In the genomic region with DNA sequence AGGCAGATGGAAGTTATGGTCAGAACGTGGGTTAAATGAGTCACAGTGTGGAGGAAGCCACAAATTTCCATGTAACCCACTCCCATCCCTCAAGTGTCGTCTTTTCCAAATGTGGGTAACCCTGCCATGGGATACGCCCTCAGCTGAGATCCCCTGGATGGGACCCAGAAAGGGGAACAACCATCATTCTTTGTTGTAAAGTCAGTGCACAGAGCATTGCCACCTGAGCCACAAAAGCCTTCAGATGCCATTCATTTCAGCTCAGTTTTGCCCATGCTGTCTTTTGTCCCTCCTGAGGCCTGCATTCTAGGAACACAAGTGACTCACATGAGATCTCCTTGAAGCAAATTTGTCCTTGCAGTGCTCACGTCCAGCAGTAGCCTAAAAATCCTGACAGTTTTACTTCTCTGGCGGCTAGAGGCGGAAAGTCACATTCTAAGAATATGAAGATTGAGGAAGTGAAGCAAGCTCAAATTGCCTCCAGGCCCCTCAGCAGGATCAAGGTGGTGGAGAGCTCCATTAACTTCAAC, we compare ENCODE assay signal across 20 cellular contexts. TPM values are rescaled to one million over a fixed set of nuclear protein-coding genes. Genes with fewer than 3 reads are reported as not detected.
DNase-seq lines count a peak whose midpoint lies in the region; ATAC-seq and TF ChIP-seq lines count a peak whose summit lies in the region.
"Had no signal": no experiment of that assay in that cellular context is flagged by ENCODE, and none has a peak within 500 bp of the region (broad histone marks: within the 10 kb centered on the region; RNA-seq: fewer than 3 reads in every experiment).

No MANE protein-coding gene starts in this region.

- peak overlapping the region; percentile 65 for H2AFZ ChIP-seq in neural progenitor cell (replicated peaks)

- no peak overlapping the region for H3K4me3 Mint-ChIP-seq in neural progenitor cell
- H3K4me3 Mint-ChIP-seq: activated naive CD8-positive, alpha-beta T cell treated with anti-CD3 and anti-CD28 coated beads, Interleukin-2, amount 10 ng/mL, durations not matched to agents 7 days and 5 days; naive B cell; T-cell had no signal

- 47 to 61% methylated on average over 6 of the region's 6 CpGs for WGBS in sigmoid colon, 2 donors

- no peak overlapping the region for H3K4me2 ChIP-seq in neural progenitor cell

- no peaks in the 10 kb centered on the region for H3K9me3 Mint-ChIP-seq in neural progenitor cell
- H3K9me3 Mint-ChIP-seq: activated naive CD8-positive, alpha-beta T cell treated with anti-CD3 and anti-CD28 coated beads, Interleukin-2, amount 10 ng/mL, durations not matched to agents 7 days and 5 days; T-cell had no signal

- H3K9me3 ChIP-seq in neural progenitor cell (ENCODE audit: low read depth) (no peaks in the 10 kb centered on the region), sigmoid colon (no peaks in the 10 kb centered on the region)
- H3K9me3 ChIP-seq: HAP-1, MG63 had no signal

- H3K27ac ChIP-seq in neural progenitor cell (no peak overlapping the region), sigmoid colon (no peak overlapping the region)

- H3K4me1 ChIP-seq in neural progenitor cell (no peaks in the 10 kb centered on the region), sigmoid colon (no peaks in the 10 kb centered on the region)
- H3K4me1 ChIP-seq: HAP-1 had no signal

- TF ChIP-seq EP300 in sigmoid colon (IDR thresholded peaks at IDR 0.05) = no peak

- TF ChIP-seq POLR2A in NB4 (IDR thresholded peaks at IDR 0.05; ENCODE audit: extremely low read depth, insufficient read length) (no peak), sigmoid colon (IDR thresholded peaks at IDR 0.05) (no peak)

- DNase-seq in NB4 (ENCODE audit: low read depth) (peak; percentile 37), astrocyte of the cerebellum (ENCODE audit: low read depth) (peak; percentile 6), neural progenitor cell (ENCODE audit: low spot score) (no peak), COR-L47 (lab: John Stamatoyannopoulos, UW) (no peak), NCI-H526 (lab: John Stamatoyannopoulos, UW) (no peak), NCI-H1105 treated with DMSO at 0.1 percent for 48 hours (lab: John Stamatoyannopoulos, UW) (no peak), sigmoid colon (no peak)
- DNase-seq: activated CD4-positive, CD25-positive, alpha-beta regulatory T cell treated with anti-CD3 and anti-CD28 coated beads, Interleukin-2, amount 50 U/mL, for 72 hours; activated naive CD8-positive, alpha-beta T cell treated with anti-CD3 and anti-CD28 coated beads, Interleukin-2, amount 10 ng/mL, durations not matched to agents 7 days and 5 days; C1 segment of cervical spinal cord; cerebellar nuclear complex; left cardiac atrium; MG63; naive B cell; NCI-H2171; NK-92 treated with Interleukin-12 subunit alpha and Interleukin-12 subunit beta, amount 100 ng/mL, for 24 hours; stimulated activated CD4-positive, alpha-beta T cell treated with anti-CD3 and anti-CD28 coated beads, Interleukin-4, amount 100 ng/mL, for 24 hours had no signal

- H3K36me3 ChIP-seq in neural progenitor cell (no peaks in the 10 kb centered on the region), sigmoid colon (no peaks in the 10 kb centered on the region)
- H3K36me3 ChIP-seq: HAP-1, MG63 had no signal

- in situ Hi-C loops in astrocyte of the cerebellum (cut with HindIII; ENCODE audit: low sequenced_read_pairs) = loop anchor here (25.0 kb wide), 1 partner anchor 137 kb away; no protein-coding TSS in a partner anchor

- no peaks in the 10 kb centered on the region for H4K20me1 ChIP-seq in neural progenitor cell (ENCODE audit: low read depth)

- H3K4me1 Mint-ChIP-seq in neural progenitor cell = no peaks in the 10 kb centered on the region

- TF ChIP-seq CTCF in NB4 (IDR thresholded peaks at IDR 0.05; ENCODE audit: low read depth, low read length) = no peak
- no peak for TF ChIP-seq CTCF in astrocyte of the cerebellum (IDR thresholded peaks at IDR 0.05; ENCODE audit: low read depth, low read length, missing control alignments)
- no peak for TF ChIP-seq CTCF in neural progenitor cell (IDR thresholded peaks at IDR 0.05)
- TF ChIP-seq CTCF in sigmoid colon (IDR thresholded peaks at IDR 0.05) = no peak

- no peaks in the 10 kb centered on the region for H3F3A ChIP-seq in neural progenitor cell (ENCODE audit: low read depth)

- ATAC-seq in GM18511 (IDR thresholded peaks at IDR 0.05; ENCODE audit: unreplicated experiment) = peak; percentile 56
- ATAC-seq: left cardiac atrium, T-cell had no signal

- H3K27me3 ChIP-seq in neural progenitor cell (no peaks in the 10 kb centered on the region), sigmoid colon (no peaks in the 10 kb centered on the region)
- H3K27me3 ChIP-seq: MG63 had no signal

- no peak overlapping the region for H3K4me3 ChIP-seq in NB4 (ENCODE audit: low read depth, low read length)
- H3K4me3 ChIP-seq in astrocyte of the cerebellum (ENCODE audit: low read depth, low read length) = no peak overlapping the region
- H3K4me3 ChIP-seq in neural progenitor cell = no peak overlapping the region
- no peak overlapping the region for H3K4me3 ChIP-seq in sigmoid colon
- H3K4me3 ChIP-seq: HAP-1, MG63 had no signal

- H3K9ac ChIP-seq in neural progenitor cell = no peak overlapping the region

- intact Hi-C loops in sigmoid colon (cut with DNase I) = no loop called here

- no peaks in the 10 kb centered on the region for H3K79me2 ChIP-seq in neural progenitor cell (ENCODE audit: low read depth)

- H3K36me3 Mint-ChIP-seq in neural progenitor cell = no peaks in the 10 kb centered on the region
- H3K36me3 Mint-ChIP-seq: activated naive CD8-positive, alpha-beta T cell treated with anti-CD3 and anti-CD28 coated beads, Interleukin-2, amount 10 ng/mL, durations not matched to agents 7 days and 5 days; naive B cell; T-cell had no signal

- no peak overlapping the region for H3K27ac Mint-ChIP-seq in neural progenitor cell
- H3K27ac Mint-ChIP-seq: activated naive CD8-positive, alpha-beta T cell treated with anti-CD3 and anti-CD28 coated beads, Interleukin-2, amount 10 ng/mL, durations not matched to agents 7 days and 5 days; naive B cell; T-cell had no signal

- peaks cover 3% of the 10 kb centered on the region for H3K27me3 Mint-ChIP-seq in neural progenitor cell (ENCODE audit: insufficient read depth, low read depth)

RNA-seq across cellular contexts. Expression of a gene that starts 30.6 kb away (rescaled TPM):
- total RNA-seq in neural progenitor cell (ENCODE audit: low replicate concordance) (not detected in 2 replicates), sigmoid colon (not detected)
- under 1 TPM in 2 of 3 donors, not detected in 1; 0.19 to 0.92 TPM for polyA plus RNA-seq in sigmoid colon
- total RNA-seq: activated naive CD8-positive, alpha-beta T cell treated with anti-CD3 and anti-CD28 coated beads, Interleukin-2, amount 10 ng/mL, durations not matched to agents 7 days and 5 days; left cardiac atrium; T-cell had no signal

RNA-seq across cellular contexts. Expression of a gene that starts 50.1 kb away (rescaled TPM):
- total RNA-seq in neural progenitor cell (ENCODE audit: low replicate concordance) = not detected in 2 replicates
- 1 to 10 TPM in 1 of 4 donors, not detected in 3; 1.8 TPM for total RNA-seq in sigmoid colon
- 100 to 1,000 TPM in 1 of 3 donors, 10 to 100 TPM in 1, 1 to 10 TPM in 1; 2.4 to 209 (median 31.6) TPM for polyA plus RNA-seq in sigmoid colon
- total RNA-seq: activated naive CD8-positive, alpha-beta T cell treated with anti-CD3 and anti-CD28 coated beads, Interleukin-2, amount 10 ng/mL, durations not matched to agents 7 days and 5 days; left cardiac atrium; T-cell had no signal

Comparison
In these comparisons a context has a peak if more than half of its experiments do, and no peak if none do; other contexts are left out.
1. DNase-seq: peak in NB4 (single experiment) and astrocyte of the cerebellum (single experiment); none in neural progenitor cell (single experiment), COR-L47 (single experiment), NCI-H526 (0 of 2), NCI-H1105 treated with DMSO at 0.1 percent for 48 hours (single experiment) and sigmoid colon (single experiment).